Comparison of ENCODE assay signal across 1 cellular context in the genomic region with DNA sequence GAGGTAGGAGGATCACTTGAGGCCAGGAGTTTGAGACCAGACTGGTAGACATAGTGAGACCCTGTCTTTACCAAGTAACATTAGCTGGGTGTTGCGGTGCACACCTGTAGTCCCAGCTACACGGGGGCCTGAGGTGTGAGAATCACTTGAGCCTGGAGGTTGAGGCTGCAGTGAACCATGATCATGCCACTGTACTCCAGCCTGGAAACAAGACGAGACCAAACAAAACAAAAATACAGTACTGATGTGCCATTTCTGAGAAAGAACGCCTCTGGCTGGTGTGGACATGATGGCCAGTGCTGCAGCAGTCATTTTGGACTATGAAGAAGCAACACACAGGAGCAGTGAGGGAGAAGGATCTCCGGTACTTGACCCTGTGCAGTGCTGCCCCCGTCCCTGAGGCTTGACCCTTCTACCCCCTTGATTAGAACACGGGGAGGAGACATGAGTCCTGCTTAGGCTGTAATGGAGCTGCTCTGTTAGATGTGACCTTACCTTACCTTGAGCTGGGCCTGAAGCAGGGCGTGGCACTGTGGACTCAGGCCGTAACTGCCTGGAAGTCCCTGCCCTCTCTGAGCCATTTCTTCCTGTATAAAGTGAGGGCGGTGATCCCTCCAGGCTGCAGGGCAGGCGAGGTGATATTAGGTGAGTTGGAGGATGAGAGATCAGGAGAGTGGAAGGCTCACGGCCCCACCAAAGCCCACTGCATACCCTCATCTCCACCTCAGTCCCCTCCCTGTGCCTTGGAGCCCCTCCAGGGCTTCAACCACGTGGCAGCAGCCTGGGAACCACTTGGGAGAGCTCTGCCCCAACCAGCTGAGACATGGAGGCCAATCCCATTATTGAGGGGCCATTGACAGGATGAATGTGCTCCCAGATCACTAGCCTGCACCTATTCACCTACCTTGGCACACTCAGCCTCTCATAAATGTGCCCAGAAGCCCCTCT.
TF ChIP-seq lines count a peak whose summit lies in the region.

No MANE protein-coding gene starts in this region.

TF ChIP-seq in K562, 482 proteins besides CTCF, POLR2A, EP300 and RAD21 (continued from another document and continues in another):
- no peak for TF ChIP-seq ZMIZ1 (IDR thresholded peaks at IDR 0.05; ENCODE audit: low read depth in 2 of 2, low read length in 2 of 2)
- TF ChIP-seq YY1 (IDR thresholded peaks at IDR 0.05; ENCODE audit: borderline replicate concordance in 1 of 3, control insufficient read depth in 1 of 3, extremely low read depth in 1 of 3, insufficient read depth in 3 of 3, insufficient read length in 1 of 3, insufficient replicate concordance in 2 of 3, low read depth in 1 of 3, low read length in 2 of 3) = peak in 1 of 3 experiments; percentile 60
- no peak for TF ChIP-seq SRF (CRISPR knock-in tag; IDR thresholded peaks at IDR 0.05)
- no peak for TF ChIP-seq SPI1 (IDR thresholded peaks at IDR 0.05; ENCODE audit: borderline replicate concordance, low read depth, low read length)
- no peak for TF ChIP-seq PTTG1 (tag; IDR thresholded peaks at IDR 0.05; ENCODE audit: low read depth)
- TF ChIP-seq CHD2 (IDR thresholded peaks at IDR 0.05; ENCODE audit: low read depth, low read length) = no peak; the same call in 1 of the 2 replicates
- no peak for TF ChIP-seq E4F1 (CRISPR knock-in tag; IDR thresholded peaks at IDR 0.05; ENCODE audit: borderline replicate concordance)
- TF ChIP-seq ZNF12 (CRISPR knock-in tag; IDR thresholded peaks at IDR 0.05) = no peak
- TF ChIP-seq TEAD4 (IDR thresholded peaks at IDR 0.05; ENCODE audit: low read length) = no peak; the same call in 1 of the 2 replicates
- TF ChIP-seq TEAD4 (CRISPR knock-in tag; IDR thresholded peaks at IDR 0.05; ENCODE audit: borderline replicate concordance) = no peak
- no peak for TF ChIP-seq ATF1 (CRISPR knock-in tag; IDR thresholded peaks at IDR 0.05)
- TF ChIP-seq ATF1 (tag; IDR thresholded peaks at IDR 0.05) = no peak
- TF ChIP-seq SIN3A (IDR thresholded peaks at IDR 0.05; ENCODE audit: borderline replicate concordance in 2 of 2, control insufficient read depth in 1 of 2, low read depth in 2 of 2, low read length in 2 of 2) = no peak
- TF ChIP-seq LCOR (CRISPR knock-in tag; IDR thresholded peaks at IDR 0.05) = no peak
- TF ChIP-seq SMAD1 (IDR thresholded peaks at IDR 0.05; ENCODE audit: low read depth, low read length, partially characterized antibody) = no peak
- TF ChIP-seq CAMTA2 (CRISPR knock-in tag; conservative IDR thresholded peaks at IDR 0.05) = no peak
- TF ChIP-seq ZNF175 (CRISPR knock-in tag; IDR thresholded peaks at IDR 0.05; ENCODE audit: low read depth) = no peak
- peak; percentile 39 for TF ChIP-seq NCOR1 (IDR thresholded peaks at IDR 0.05)
- TF ChIP-seq CHD4 (IDR thresholded peaks at IDR 0.05; ENCODE audit: insufficient read depth, insufficient replicate concordance, low read depth, low read length, poor library complexity, severe bottlenecking) = no peak
- TF ChIP-seq FOXA3 (CRISPR knock-in tag; conservative IDR thresholded peaks at IDR 0.05 in 1 of 2, IDR thresholded peaks at IDR 0.05 in 1 of 2) = no peak
- peak; percentile 39 to 45 for TF ChIP-seq MNT (conservative IDR thresholded peaks at IDR 0.05)
- TF ChIP-seq TFAM (CRISPR knock-in tag; conservative IDR thresholded peaks at IDR 0.05) = no peak
- no peak for TF ChIP-seq BRD9 (IDR thresholded peaks at IDR 0.05; ENCODE audit: low read depth, partially characterized antibody)
- TF ChIP-seq SOX6 (IDR thresholded peaks at IDR 0.05) = peak; percentile 23; the same call in 1 of the 2 replicates
- TF ChIP-seq FOXP1 (CRISPR knock-in tag; IDR thresholded peaks at IDR 0.05) = no peak
- TF ChIP-seq RBM25 (IDR thresholded peaks at IDR 0.05; ENCODE audit: low read depth, low read length, severe bottlenecking) = no peak
- TF ChIP-seq E2F5 (CRISPR knock-in tag; IDR thresholded peaks at IDR 0.05) = peak; percentile 72; the same call in 1 of the 2 replicates
- peak; percentile 87 for TF ChIP-seq ESRRA (IDR thresholded peaks at IDR 0.05; ENCODE audit: borderline replicate concordance, low read depth)
- no peak for TF ChIP-seq NR4A1 (CRISPR knock-in tag; IDR thresholded peaks at IDR 0.05)
- TF ChIP-seq NR4A1 (tag; IDR thresholded peaks at IDR 0.05) = no peak
- TF ChIP-seq ZBTB1 (CRISPR knock-in tag; IDR thresholded peaks at IDR 0.05; ENCODE audit: borderline replicate concordance, low read depth) = no peak
- 0 out of 2 replicates have a peak, but pooled peaks have one; percentile 33 for TF ChIP-seq ZBTB2 (IDR thresholded peaks at IDR 0.05)
- TF ChIP-seq ERF (CRISPR knock-in tag; IDR thresholded peaks at IDR 0.05) = no peak
- TF ChIP-seq, protein P1, sequence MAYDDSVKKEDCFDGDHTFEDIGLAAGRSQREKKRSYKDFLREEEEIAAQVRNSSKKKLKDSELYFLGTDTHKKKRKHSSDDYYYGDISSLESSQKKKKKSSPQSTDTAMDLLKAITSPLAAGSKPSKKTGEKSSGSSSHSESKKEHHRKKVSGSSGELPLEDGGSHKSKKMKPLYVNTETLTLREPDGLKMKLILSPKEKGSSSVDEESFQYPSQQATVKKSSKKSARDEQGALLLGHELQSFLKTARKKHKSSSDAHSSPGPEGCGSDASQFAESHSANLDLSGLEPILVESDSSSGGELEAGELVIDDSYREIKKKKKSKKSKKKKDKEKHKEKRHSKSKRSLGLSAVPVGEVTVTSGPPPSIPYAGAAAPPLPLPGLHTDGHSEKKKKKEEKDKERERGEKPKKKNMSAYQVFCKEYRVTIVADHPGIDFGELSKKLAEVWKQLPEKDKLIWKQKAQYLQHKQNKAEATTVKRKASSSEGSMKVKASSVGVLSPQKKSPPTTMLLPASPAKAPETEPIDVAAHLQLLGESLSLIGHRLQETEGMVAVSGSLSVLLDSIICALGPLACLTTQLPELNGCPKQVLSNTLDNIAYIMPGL (CRISPR knock-in tag; IDR thresholded peaks at IDR 0.05) = 0 out of 2 replicates have a peak, but pooled peaks have one; percentile 38
- TF ChIP-seq ZNF184 (CRISPR knock-in tag; IDR thresholded peaks at IDR 0.05) = no peak
- no peak for TF ChIP-seq FIP1L1 (IDR thresholded peaks at IDR 0.05; ENCODE audit: low read depth, low read length, poor library complexity, severe bottlenecking)
- TF ChIP-seq CLOCK (CRISPR knock-in tag; IDR thresholded peaks at IDR 0.05; ENCODE audit: borderline replicate concordance) = no peak
- TF ChIP-seq PML (IDR thresholded peaks at IDR 0.05; ENCODE audit: low read length) = no peak
- TF ChIP-seq FOS (IDR thresholded peaks at IDR 0.05; ENCODE audit: extremely low read depth, insufficient read length) = no peak
- TF ChIP-seq PRPF4 (IDR thresholded peaks at IDR 0.05; ENCODE audit: insufficient read depth, low read depth, low read length, poor library complexity, severe bottlenecking) = no peak
- no peak for TF ChIP-seq HNRNPL (IDR thresholded peaks at IDR 0.05; ENCODE audit: low read depth, low read length)
- no peak for TF ChIP-seq NFRKB (IDR thresholded peaks at IDR 0.05; ENCODE audit: low read depth)
- no peak; the same call in 1 of the 2 replicates for TF ChIP-seq SREBF2 (CRISPR knock-in tag; IDR thresholded peaks at IDR 0.05)
- no peak for TF ChIP-seq KLF13 (tag; IDR thresholded peaks at IDR 0.05; ENCODE audit: borderline replicate concordance, low read depth)
